Comparison of ENCODE assay signal across 17 cellular contexts in genomic region chr1:84776639-84777038, GRCh38.
"Had no signal": no experiment of that assay in that cellular context is flagged by ENCODE, and none has a peak within 500 bp of the region (broad histone marks: within the 10 kb centered on the region; RNA-seq: fewer than 3 reads in every experiment).

No MANE protein-coding gene starts in this region.

- DNase-seq: activated CD4-positive, alpha-beta T cell treated with anti-CD3 and anti-CD28 coated beads for 1 hour; activated CD4-positive, alpha-beta T cell treated with anti-CD3 and anti-CD28 coated beads, Interleukin-2, amount 50 U/mL, for 4 hours; activated CD8-positive, alpha-beta memory T cell treated with anti-CD3 and anti-CD28 coated beads, Interleukin-2, amount 10 ng/mL, durations not matched to agents 7 days and 5 days; activated naive CD4-positive, alpha-beta T cell treated with anti-CD3 and anti-CD28 coated beads for 36 hours; activated T-cell treated with anti-CD3 and anti-CD28 coated beads, Interleukin-2, amount 50 U/mL, for 1 hour; hippocampal formation; left ventricle myocardium inferior; naive thymus-derived CD8-positive, alpha-beta T cell; stimulated activated CD4-positive, alpha-beta T cell treated with anti-CD3 and anti-CD28 coated beads, Interleukin-15, amount 100 ng/mL, for 24 hours; stimulated activated CD4-positive, alpha-beta T cell treated with anti-CD3 and anti-CD28 coated beads, Interleukin-4, amount 100 ng/mL, for 1 hour; stimulated activated naive CD4-positive, alpha-beta T cell; trophoblast cell had no signal

- H3K4me1 Mint-ChIP-seq: memory B cell had no signal

- H3K36me3 ChIP-seq: ascending aorta, left ventricle myocardium inferior had no signal

- H3K9me3 Mint-ChIP-seq: activated naive CD4-positive, alpha-beta T cell treated with anti-CD3 and anti-CD28 coated beads for 36 hours; activated T-helper 2 cell treated with anti-CD3 and anti-CD28 coated beads, Interferon-gamma antibody, Interleukin-2, Interleukin-4, amounts not matched to agents 10 μg/mL and 5 μg/mL and 100 μg/mL, durations not matched to agents 14 hours and 24 hours and 36 hours; memory B cell; naive thymus-derived CD8-positive, alpha-beta T cell had no signal

- H3K36me3 Mint-ChIP-seq: activated CD8-positive, alpha-beta memory T cell treated with anti-CD3 and anti-CD28 coated beads, Interleukin-2, amount 10 ng/mL, durations not matched to agents 7 days and 5 days; memory B cell; naive thymus-derived CD8-positive, alpha-beta T cell had no signal

- H3K4me3 ChIP-seq: ascending aorta, left ventricle myocardium inferior, skin epidermis had no signal

- H3K4me3 Mint-ChIP-seq: activated CD8-positive, alpha-beta memory T cell treated with anti-CD3 and anti-CD28 coated beads, Interleukin-2, amount 10 ng/mL, durations not matched to agents 7 days and 5 days; activated naive CD4-positive, alpha-beta T cell treated with anti-CD3 and anti-CD28 coated beads for 36 hours; memory B cell; naive thymus-derived CD8-positive, alpha-beta T cell had no signal

- H3K27ac Mint-ChIP-seq: activated CD8-positive, alpha-beta memory T cell treated with anti-CD3 and anti-CD28 coated beads, Interleukin-2, amount 10 ng/mL, durations not matched to agents 7 days and 5 days; activated naive CD4-positive, alpha-beta T cell treated with anti-CD3 and anti-CD28 coated beads for 36 hours; activated T-helper 2 cell treated with anti-CD3 and anti-CD28 coated beads, Interferon-gamma antibody, Interleukin-2, Interleukin-4, amounts not matched to agents 10 μg/mL and 5 μg/mL and 100 μg/mL, durations not matched to agents 14 hours and 24 hours and 36 hours; memory B cell had no signal

- H3K9me3 ChIP-seq: ascending aorta, left ventricle myocardium inferior had no signal

- H3K4me1 ChIP-seq: ascending aorta, left ventricle myocardium inferior had no signal

- ATAC-seq: activated CD8-positive, alpha-beta memory T cell treated with anti-CD3 and anti-CD28 coated beads, Interleukin-2, amount 10 ng/mL, durations not matched to agents 7 days and 5 days; esophagus mucosa; naive thymus-derived CD8-positive, alpha-beta T cell had no signal

- H3K27ac ChIP-seq: ascending aorta, left ventricle myocardium inferior, skin epidermis had no signal

- H3K27me3 ChIP-seq: ascending aorta had no signal
